Comparison of ENCODE assay signal across 14 cellular contexts in genomic region chr22:39474351-39474991, GRCh38. TPM values are rescaled to one million over a fixed set of nuclear protein-coding genes. Genes with fewer than 3 reads are reported as not detected.
DNase-seq lines count a peak whose midpoint lies in the region; ATAC-seq and TF ChIP-seq lines count a peak whose summit lies in the region.
"Had no signal": no experiment of that assay in that cellular context is flagged by ENCODE, and none has a peak within 500 bp of the region (broad histone marks: within the 10 kb centered on the region; RNA-seq: fewer than 3 reads in every experiment).

No MANE protein-coding gene starts in this region.

- no peaks in the 10 kb centered on the region for H4K20me1 ChIP-seq in hepatocyte (ENCODE audit: insufficient read depth, poor library complexity, severe bottlenecking)
- peaks cover 85% of the 10 kb centered on the region for H4K20me1 ChIP-seq in smooth muscle cell (ENCODE audit: low read depth)

- no peaks in the 10 kb centered on the region for H3K9me2 ChIP-seq in hepatocyte (replicated peaks; ENCODE audit: insufficient read depth)

- no peak for TF ChIP-seq CTCF in hepatocyte (IDR thresholded peaks at IDR 0.05; ENCODE audit: poor library complexity)
- TF ChIP-seq CTCF in smooth muscle cell (IDR thresholded peaks at IDR 0.05; ENCODE audit: borderline replicate concordance, insufficient read depth, poor library complexity, severe bottlenecking), result no peak

- H2AFZ ChIP-seq in hepatocyte, result no peak overlapping the region
- H2AFZ ChIP-seq in smooth muscle cell (ENCODE audit: low read depth), result no peak overlapping the region

- intact Hi-C loops in activated CD4-positive, alpha-beta T cell treated with anti-CD3 and anti-CD28 coated beads for 36 hours (cut with DNase I, micrococcal nuclease), result no loop called here

- DNase-seq in ELR (ENCODE audit: low read depth) (peak; percentile 49), T-helper 17 cell (no peak), hepatocyte (ENCODE audit: low spot score) (peak; percentile 68), smooth muscle cell (lab: John Stamatoyannopoulos, UW; ENCODE audit: unreplicated experiment) (no peak), HT-29 (ENCODE audit: low spot score) (no peak), activated gamma-delta T cell (lab: John Stamatoyannopoulos, UW) (no peak)
- DNase-seq in activated CD4-positive, alpha-beta T cell treated with anti-CD3 and anti-CD28 coated beads for 36 hours, result no peak
- DNase-seq in activated CD4-positive, alpha-beta T cell treated with anti-CD3 and anti-CD28 coated beads, Interleukin-2, amount 10 ng/mL, durations not matched to agents 7 days and 5 days, result no peak
- DNase-seq: activated CD4-positive, alpha-beta T cell treated with anti-CD3 and anti-CD28 coated beads for 4 hours; COR-L47; NCI-H187 had no signal

- H3K36me3 ChIP-seq in hepatocyte (replicated peaks; ENCODE audit: insufficient read depth, low read depth) (no peaks in the 10 kb centered on the region), smooth muscle cell (ENCODE audit: low read depth) (no peaks in the 10 kb centered on the region)
- H3K36me3 ChIP-seq: HAP-1 had no signal

- H3K4me3 Mint-ChIP-seq in T-helper 17 cell, result no peak overlapping the region
- no peak overlapping the region for H3K4me3 Mint-ChIP-seq in activated CD4-positive, alpha-beta T cell treated with anti-CD3 and anti-CD28 coated beads for 36 hours
- H3K4me3 Mint-ChIP-seq in activated CD4-positive, alpha-beta T cell treated with anti-CD3 and anti-CD28 coated beads, Interleukin-2, amount 10 ng/mL, durations not matched to agents 7 days and 5 days, result no peak overlapping the region
- H3K4me3 Mint-ChIP-seq: central memory CD8-positive, alpha-beta T cell; stimulated activated effector memory CD8-positive, alpha-beta T cell treated with anti-CD3 and anti-CD28 coated beads, Interleukin-12 subunit alpha, Interleukin-12 subunit beta, amount 100 ng/mL, for 72 hours had no signal

- peaks cover 1% of the 10 kb centered on the region for H3K27me3 Mint-ChIP-seq in T-helper 17 cell
- no peaks in the 10 kb centered on the region for H3K27me3 Mint-ChIP-seq in activated CD4-positive, alpha-beta T cell treated with anti-CD3 and anti-CD28 coated beads for 36 hours
- H3K27me3 Mint-ChIP-seq in activated CD4-positive, alpha-beta T cell treated with anti-CD3 and anti-CD28 coated beads, Interleukin-2, amount 10 ng/mL, durations not matched to agents 7 days and 5 days, result no peaks in the 10 kb centered on the region
- H3K27me3 Mint-ChIP-seq: central memory CD8-positive, alpha-beta T cell had no signal

- H3K4me3 ChIP-seq in hepatocyte (no peak overlapping the region), smooth muscle cell (no peak overlapping the region)
- H3K4me3 ChIP-seq: HAP-1 had no signal

- H3K27ac Mint-ChIP-seq in T-helper 17 cell, result peak overlapping the region; percentile 2
- no peak overlapping the region for H3K27ac Mint-ChIP-seq in activated CD4-positive, alpha-beta T cell treated with anti-CD3 and anti-CD28 coated beads for 36 hours
- no peak overlapping the region for H3K27ac Mint-ChIP-seq in activated CD4-positive, alpha-beta T cell treated with anti-CD3 and anti-CD28 coated beads, Interleukin-2, amount 10 ng/mL, durations not matched to agents 7 days and 5 days
- H3K27ac Mint-ChIP-seq: stimulated activated effector memory CD8-positive, alpha-beta T cell treated with anti-CD3 and anti-CD28 coated beads, Interleukin-12 subunit alpha, Interleukin-12 subunit beta, amount 100 ng/mL, for 72 hours had no signal

- H3F3A ChIP-seq in smooth muscle cell (ENCODE audit: low read depth), result peaks cover 24% of the 10 kb centered on the region

- WGBS in hepatocyte (ENCODE audit: low lambda C conversion rate, missing lambda C conversion rate), result 19% methylated on average over 9 of the region's 9 CpGs
- 9% methylated on average over 9 of the region's 9 CpGs for WGBS in smooth muscle cell (ENCODE audit: low lambda C conversion rate)

- H3K79me2 ChIP-seq in hepatocyte, result peaks cover 51% of the 10 kb centered on the region
- H3K79me2 ChIP-seq in smooth muscle cell (ENCODE audit: low read depth), result peaks cover 18% of the 10 kb centered on the region

- H3K27me3 ChIP-seq in hepatocyte (no peaks in the 10 kb centered on the region), smooth muscle cell (ENCODE audit: low read depth) (no peaks in the 10 kb centered on the region)

- H3K4me2 ChIP-seq in hepatocyte (peak overlapping the region; percentile 69), smooth muscle cell (peak overlapping the region; percentile 71)

- POLR2A ChIA-PET in activated CD4-positive, alpha-beta T cell treated with anti-CD3 and anti-CD28 coated beads for 36 hours (lab: Charles Lee), result no interaction called here
- POLR2A ChIA-PET in activated CD4-positive, alpha-beta T cell treated with anti-CD3 and anti-CD28 coated beads, Interleukin-2, amount 10 ng/mL, durations not matched to agents 7 days and 5 days (lab: Charles Lee), result interaction anchor here (0.6 kb wide), 1 partner anchor 94 kb away, joined by 3 read pairs; no protein-coding TSS in a partner anchor

- no peaks in the 10 kb centered on the region for H3K36me3 Mint-ChIP-seq in T-helper 17 cell (ENCODE audit: low read depth)
- H3K36me3 Mint-ChIP-seq in activated CD4-positive, alpha-beta T cell treated with anti-CD3 and anti-CD28 coated beads for 36 hours (ENCODE audit: low read depth), result no peaks in the 10 kb centered on the region
- H3K36me3 Mint-ChIP-seq in activated CD4-positive, alpha-beta T cell treated with anti-CD3 and anti-CD28 coated beads, Interleukin-2, amount 10 ng/mL, durations not matched to agents 7 days and 5 days (ENCODE audit: low read depth), result no peaks in the 10 kb centered on the region
- H3K36me3 Mint-ChIP-seq: stimulated activated effector memory CD8-positive, alpha-beta T cell treated with anti-CD3 and anti-CD28 coated beads, Interleukin-12 subunit alpha, Interleukin-12 subunit beta, amount 100 ng/mL, for 72 hours had no signal

- no peaks in the 10 kb centered on the region for H3K9me3 ChIP-seq in T-helper 17 cell (ENCODE audit: control insufficient read depth, low read length, poor library complexity, severe bottlenecking)
- H3K9me3 ChIP-seq in hepatocyte (ENCODE audit: low read depth), result no peaks in the 10 kb centered on the region
- no peaks in the 10 kb centered on the region for H3K9me3 ChIP-seq in smooth muscle cell (replicated peaks; ENCODE audit: low read depth)
- H3K9me3 ChIP-seq: HAP-1 had no signal

- peaks cover 16% of the 10 kb centered on the region for H3K4me1 Mint-ChIP-seq in T-helper 17 cell
- peaks cover 4% of the 10 kb centered on the region for H3K4me1 Mint-ChIP-seq in activated CD4-positive, alpha-beta T cell treated with anti-CD3 and anti-CD28 coated beads for 36 hours
- peaks cover 32% of the 10 kb centered on the region for H3K4me1 Mint-ChIP-seq in activated CD4-positive, alpha-beta T cell treated with anti-CD3 and anti-CD28 coated beads, Interleukin-2, amount 10 ng/mL, durations not matched to agents 7 days and 5 days

- no peaks in the 10 kb centered on the region for H3K9me3 Mint-ChIP-seq in activated CD4-positive, alpha-beta T cell treated with anti-CD3 and anti-CD28 coated beads for 36 hours (ENCODE audit: low read depth)
- H3K9me3 Mint-ChIP-seq in activated CD4-positive, alpha-beta T cell treated with anti-CD3 and anti-CD28 coated beads, Interleukin-2, amount 10 ng/mL, durations not matched to agents 7 days and 5 days, result no peaks in the 10 kb centered on the region
- H3K9me3 Mint-ChIP-seq: central memory CD8-positive, alpha-beta T cell; stimulated activated effector memory CD8-positive, alpha-beta T cell treated with anti-CD3 and anti-CD28 coated beads, Interleukin-12 subunit alpha, Interleukin-12 subunit beta, amount 100 ng/mL, for 72 hours had no signal

- peaks cover 71% of the 10 kb centered on the region for H3K4me1 ChIP-seq in hepatocyte (ENCODE audit: insufficient read depth)
- H3K4me1 ChIP-seq in smooth muscle cell (ENCODE audit: low read depth), result peaks cover 51% of the 10 kb centered on the region
- H3K4me1 ChIP-seq: HAP-1 had no signal

- no peak overlapping the region for H3K9ac ChIP-seq in smooth muscle cell (ENCODE audit: low read depth)

- CTCF ChIA-PET in activated CD4-positive, alpha-beta T cell treated with anti-CD3 and anti-CD28 coated beads for 36 hours (lab: Charles Lee), result interaction anchor here (0.8 to 1.5 kb wide), 4 partner anchors 10 to 36 kb away, joined by 3 to 4 read pairs (median 3); no protein-coding TSS in a partner anchor
- CTCF ChIA-PET in activated CD4-positive, alpha-beta T cell treated with anti-CD3 and anti-CD28 coated beads, Interleukin-2, amount 10 ng/mL, durations not matched to agents 7 days and 5 days (lab: Charles Lee), result interaction anchor here (1.2 to 1.5 kb wide), 2 partner anchors 56 to 62 kb away, joined by 3 to 4 read pairs; no protein-coding TSS in a partner anchor

- ATAC-seq in T-helper 17 cell, result no peak
- no peak for ATAC-seq in activated CD4-positive, alpha-beta T cell treated with anti-CD3 and anti-CD28 coated beads for 36 hours
- ATAC-seq: stimulated activated effector memory CD8-positive, alpha-beta T cell treated with anti-CD3 and anti-CD28 coated beads, Interleukin-12 subunit alpha, Interleukin-12 subunit beta, amount 100 ng/mL, for 72 hours had no signal

- peak overlapping the region; percentile 98 for H3K27ac ChIP-seq in hepatocyte
- peak overlapping the region; percentile 71 for H3K27ac ChIP-seq in smooth muscle cell (ENCODE audit: low read depth)

RNA-seq across cellular contexts. Expression of gene MGAT3, which starts 17.7 kb away (rescaled TPM):
- total RNA-seq in T-helper 17 cell (under 1 TPM; 0.25 to 0.96 TPM), hepatocyte (20.0 and 22.3 TPM in 2 replicates), smooth muscle cell (7.8 and 9.4 TPM in 2 replicates)
- polyA plus RNA-seq in hepatocyte (5.5 and 7.0 TPM in 2 replicates), smooth muscle cell (3.9 and 4.4 TPM in 2 replicates)
- total RNA-seq in HT-29 (2014; rRNA removed; shearing (Covaris generic)), result 1.0 and 1.6 TPM in 2 replicates
- total RNA-seq in activated CD4-positive, alpha-beta T cell treated with anti-CD3 and anti-CD28 coated beads for 36 hours, result under 1 TPM; 0.18 to 0.23 TPM
- total RNA-seq in activated CD4-positive, alpha-beta T cell treated with anti-CD3 and anti-CD28 coated beads, Interleukin-2, amount 10 ng/mL, durations not matched to agents 7 days and 5 days, result 10 to 100 TPM; 12.8 to 15.5 TPM

RNA-seq across cellular contexts. Expression of gene MIEF1, which starts 27.6 kb away (rescaled TPM):
- total RNA-seq in T-helper 17 cell (10 to 100 TPM; 16.9 to 22.7 TPM), hepatocyte (25.8 and 31.8 TPM in 2 replicates), smooth muscle cell (11.1 and 17.8 TPM in 2 replicates)
- polyA plus RNA-seq in hepatocyte (17.5 and 22.2 TPM in 2 replicates), smooth muscle cell (11.3 and 14.5 TPM in 2 replicates)
- 16.9 and 19.0 TPM in 2 replicates for total RNA-seq in HT-29 (2014; rRNA removed; shearing (Covaris generic))
- total RNA-seq in activated CD4-positive, alpha-beta T cell treated with anti-CD3 and anti-CD28 coated beads for 36 hours, result 10 to 100 TPM; 43.2 to 44.9 TPM
- total RNA-seq in activated CD4-positive, alpha-beta T cell treated with anti-CD3 and anti-CD28 coated beads, Interleukin-2, amount 10 ng/mL, durations not matched to agents 7 days and 5 days, result 10 to 100 TPM; 34.8 to 40.0 TPM

RNA-seq across cellular contexts. Expression of gene ATF4, which starts 45.9 kb away (rescaled TPM):
- total RNA-seq in T-helper 17 cell (100 to 1,000 TPM; 260 to 333 TPM), hepatocyte (231 and 271 TPM in 2 replicates), smooth muscle cell (421 and 443 TPM in 2 replicates)
- polyA plus RNA-seq in hepatocyte (144 and 170 TPM in 2 replicates), smooth muscle cell (288 and 339 TPM in 2 replicates)
- total RNA-seq in HT-29 (2014; rRNA removed; shearing (Covaris generic)), result 314 and 320 TPM in 2 replicates
- total RNA-seq in activated CD4-positive, alpha-beta T cell treated with anti-CD3 and anti-CD28 coated beads for 36 hours, result 100 to 1,000 TPM; 580 to 680 TPM
- 100 to 1,000 TPM; 372 to 437 TPM for total RNA-seq in activated CD4-positive, alpha-beta T cell treated with anti-CD3 and anti-CD28 coated beads, Interleukin-2, amount 10 ng/mL, durations not matched to agents 7 days and 5 days

RNA-seq across cellular contexts. Expression of gene RPS19BP1, which starts 58.1 kb away (rescaled TPM):
- total RNA-seq in T-helper 17 cell, result 10 to 100 TPM; 42.6 to 47.3 TPM
- total RNA-seq in hepatocyte, result 82.9 and 84.0 TPM in 2 replicates
- 117 and 118 TPM in 2 replicates for polyA plus RNA-seq in hepatocyte
- 42.8 and 71.6 TPM in 2 replicates for total RNA-seq in smooth muscle cell
- polyA plus RNA-seq in smooth muscle cell, result 97.1 and 115 TPM in 2 replicates
- 250 and 300 TPM in 2 replicates for total RNA-seq in HT-29 (2014; rRNA removed; shearing (Covaris generic))
- total RNA-seq in activated CD4-positive, alpha-beta T cell treated with anti-CD3 and anti-CD28 coated beads for 36 hours, result 10 to 100 TPM; 42.8 to 68.8 TPM
- 10 to 100 TPM; 51.8 to 69.3 TPM for total RNA-seq in activated CD4-positive, alpha-beta T cell treated with anti-CD3 and anti-CD28 coated beads, Interleukin-2, amount 10 ng/mL, durations not matched to agents 7 days and 5 days

Comparison
In these comparisons a context has a peak if more than half of its experiments do, and no peak if none do; other contexts are left out.
1. DNase-seq: peak in ELR (single experiment) and hepatocyte (single experiment); none in T-helper 17 cell (0 of 3), smooth muscle cell (single experiment), HT-29 (single experiment), activated CD4-positive, alpha-beta T cell treated with anti-CD3 and anti-CD28 coated beads for 36 hours (single experiment), activated CD4-positive, alpha-beta T cell treated with anti-CD3 and anti-CD28 coated beads, Interleukin-2, amount 10 ng/mL, durations not matched to agents 7 days and 5 days (single experiment) and activated gamma-delta T cell (single experiment).